ENCODE assay signal across 12 cellular contexts in genomic region chr11:63851354-63851753, GRCh38. TPM values are rescaled to one million over a fixed set of nuclear protein-coding genes. Genes with fewer than 3 reads are reported as not detected.
DNase-seq lines count a peak whose midpoint lies in the region; ATAC-seq, FAIRE-seq and TF ChIP-seq lines count a peak whose summit lies in the region.
"Had no signal": no experiment of that assay in that cellular context is flagged by ENCODE, and none has a peak within 500 bp of the region (broad histone marks: within the 10 kb centered on the region; RNA-seq: fewer than 3 reads in every experiment).

No MANE protein-coding gene starts in this region.

- H3K4me3 Mint-ChIP-seq in T-helper 17 cell: peak overlapping the region; percentile 90
- H3K4me3 Mint-ChIP-seq in glutamatergic neuron (ENCODE audit: unreplicated experiment): peak overlapping the region; percentile 1
- peak overlapping the region; percentile 64 for H3K4me3 Mint-ChIP-seq in stimulated activated effector memory CD8-positive, alpha-beta T cell treated with anti-CD3 and anti-CD28 coated beads, Interleukin-12 subunit alpha, Interleukin-12 subunit beta, amount 100 ng/mL, for 72 hours

- peak; percentile 83 for FAIRE-seq in GM19239 (lab: Jason Lieb, UNC)

- H3K27me3 Mint-ChIP-seq in T-helper 17 cell (no peaks in the 10 kb centered on the region), glutamatergic neuron (ENCODE audit: unreplicated experiment) (peaks cover 6% of the 10 kb centered on the region)

- no peak for TF ChIP-seq CTCF in glutamatergic neuron (IDR thresholded peaks at IDR 0.05; ENCODE audit: partially characterized antibody, unreplicated experiment)

- H3K9me3 Mint-ChIP-seq in glutamatergic neuron (ENCODE audit: unreplicated experiment): peaks cover 5% of the 10 kb centered on the region
- no peaks in the 10 kb centered on the region for H3K9me3 Mint-ChIP-seq in stimulated activated effector memory CD8-positive, alpha-beta T cell treated with anti-CD3 and anti-CD28 coated beads, Interleukin-12 subunit alpha, Interleukin-12 subunit beta, amount 100 ng/mL, for 72 hours

- H3K9me3 ChIP-seq in T-helper 17 cell (ENCODE audit: control insufficient read depth, low read length, poor library complexity, severe bottlenecking): no peaks in the 10 kb centered on the region
- H3K9me3 ChIP-seq: ascending aorta, tibial nerve had no signal

- H3K36me3 Mint-ChIP-seq in T-helper 17 cell (ENCODE audit: low read depth) (peaks cover 4% of the 10 kb centered on the region), glutamatergic neuron (ENCODE audit: unreplicated experiment) (no peaks in the 10 kb centered on the region)
- H3K36me3 Mint-ChIP-seq in stimulated activated effector memory CD8-positive, alpha-beta T cell treated with anti-CD3 and anti-CD28 coated beads, Interleukin-12 subunit alpha, Interleukin-12 subunit beta, amount 100 ng/mL, for 72 hours: peaks cover 60% of the 10 kb centered on the region

- peak overlapping the region; percentile 95 for H3K27ac Mint-ChIP-seq in T-helper 17 cell
- peak overlapping the region; percentile 9 for H3K27ac Mint-ChIP-seq in glutamatergic neuron (ENCODE audit: unreplicated experiment)
- H3K27ac Mint-ChIP-seq in stimulated activated effector memory CD8-positive, alpha-beta T cell treated with anti-CD3 and anti-CD28 coated beads, Interleukin-12 subunit alpha, Interleukin-12 subunit beta, amount 100 ng/mL, for 72 hours: peak overlapping the region; percentile 85

- ATAC-seq in T-helper 17 cell (peak; percentile 56), HG03354 (IDR thresholded peaks at IDR 0.05; ENCODE audit: poor library complexity, severe bottlenecking, unreplicated experiment) (no peak)
- peak; percentile 34 for ATAC-seq in stimulated activated effector memory CD8-positive, alpha-beta T cell treated with anti-CD3 and anti-CD28 coated beads, Interleukin-12 subunit alpha, Interleukin-12 subunit beta, amount 100 ng/mL, for 72 hours

- H3K4me1 Mint-ChIP-seq in T-helper 17 cell (peaks cover 46% of the 10 kb centered on the region), glutamatergic neuron (ENCODE audit: low read depth, unreplicated experiment) (peaks cover 13% of the 10 kb centered on the region)
- peaks cover 53% of the 10 kb centered on the region for H3K4me1 Mint-ChIP-seq in stimulated activated effector memory CD8-positive, alpha-beta T cell treated with anti-CD3 and anti-CD28 coated beads, Interleukin-12 subunit alpha, Interleukin-12 subunit beta, amount 100 ng/mL, for 72 hours

- DNase-seq in GM19239 (ENCODE audit: insufficient read length, low spot score): no peak
- no peak for DNase-seq in T-helper 17 cell
- DNase-seq in glutamatergic neuron: no peak
- no peak for DNase-seq in stimulated activated effector memory CD8-positive, alpha-beta T cell treated with anti-CD3 and anti-CD28 coated beads, Interleukin-12 subunit alpha, Interleukin-12 subunit beta, amount 100 ng/mL, for 72 hours (ENCODE audit: low spot score in 2 of 2)
- no peak for DNase-seq in LoVo (ENCODE audit: low spot score)
- no peak for DNase-seq in COR-L47 (lab: John Stamatoyannopoulos, UW)
- DNase-seq in NCI-H226: no peak
- DNase-seq: nucleus accumbens; stimulated activated CD4-positive, alpha-beta T cell treated with anti-CD3 and anti-CD28 coated beads, Interleukin-4, amount 100 ng/mL, for 24 hours had no signal

RNA-seq across cellular contexts. Expression of gene MARK2, which starts 12.4 kb away (rescaled TPM):
- total RNA-seq in T-helper 17 cell (10 to 100 TPM; 44.6 to 53.5 TPM), glutamatergic neuron (ENCODE audit: unreplicated experiment) (76.8 TPM)

RNA-seq across cellular contexts. Expression of gene SPINDOC, which starts 38.1 kb away (rescaled TPM):
- total RNA-seq in T-helper 17 cell (1 to 10 TPM; 8.5 to 9.4 TPM), glutamatergic neuron (ENCODE audit: unreplicated experiment) (83.7 TPM)

Comparison
In these comparisons a context has a peak if more than half of its experiments do, and no peak if none do; other contexts are left out.
1. H3K27ac Mint-ChIP-seq: peak in every context shown above with its lines; median percentile 95 in T-helper 17 cell; 85 in stimulated activated effector memory CD8-positive, alpha-beta T cell treated with anti-CD3 and anti-CD28 coated beads, Interleukin-12 subunit alpha, Interleukin-12 subunit beta, amount 100 ng/mL, for 72 hours; 9 in glutamatergic neuron.
2. H3K4me3 Mint-ChIP-seq: peak in every context shown above with its lines; median percentile 90 in T-helper 17 cell; 64 in stimulated activated effector memory CD8-positive, alpha-beta T cell treated with anti-CD3 and anti-CD28 coated beads, Interleukin-12 subunit alpha, Interleukin-12 subunit beta, amount 100 ng/mL, for 72 hours; 1 in glutamatergic neuron.